25 cellular contexts compared by ENCODE assay signal in genomic region chr1:223515915-223516314, GRCh38.
A peak's percentile ranks its signal among the peaks of the same experiment; 100 is the strongest.
DNase-seq lines count a peak whose midpoint lies in the region; ATAC-seq, FAIRE-seq and TF ChIP-seq lines count a peak whose summit lies in the region.
"Had no signal": no experiment of that assay in that cellular context is flagged by ENCODE, and none has a peak within 500 bp of the region (broad histone marks: within the 10 kb centered on the region; RNA-seq: fewer than 3 reads in every experiment).

No MANE protein-coding gene starts in this region.

- H3K9me3 ChIP-seq in GM12878 (replicated peaks; ENCODE audit: control insufficient read depth, insufficient read depth, low read length) = no peaks in the 10 kb centered on the region; the same call in 2 of the 3 replicates
- no peaks in the 10 kb centered on the region for H3K9me3 ChIP-seq in upper lobe of left lung
- H3K9me3 ChIP-seq: prostate gland, uterus had no signal

- H3K9ac ChIP-seq in GM12878 (ENCODE audit: control insufficient read depth, insufficient read depth, low read length) = no peak overlapping the region

- peak overlapping the region; percentile 48 for H3K4me3 Mint-ChIP-seq in T-helper 1 cell treated with Interleukin-12 subunit alpha and Interleukin-12 subunit beta and Interleukin-4 antibody, amounts not matched to agents 30 μg/mL and 1 μg/mL, for 36 hours
- H3K4me3 Mint-ChIP-seq: B cell, neural crest cell had no signal

- peaks cover 12% of the 10 kb centered on the region for H3K9me3 Mint-ChIP-seq in T-helper 1 cell treated with Interleukin-12 subunit alpha and Interleukin-12 subunit beta and Interleukin-4 antibody, amounts not matched to agents 30 μg/mL and 1 μg/mL, for 36 hours

- no peak overlapping the region for H3K4me2 ChIP-seq in GM12878 (ENCODE audit: control insufficient read depth, insufficient read depth)
- H3K4me2 ChIP-seq: smooth muscle cell had no signal

- FAIRE-seq in GM12878 (lab: Jason Lieb, UNC) = no peak
- FAIRE-seq: A204.1, bronchial epithelial cell, endothelial cell of umbilical vein had no signal

- H3K36me3 Mint-ChIP-seq in T-helper 1 cell treated with Interleukin-12 subunit alpha and Interleukin-12 subunit beta and Interleukin-4 antibody, amounts not matched to agents 30 μg/mL and 1 μg/mL, for 36 hours (ENCODE audit: low read depth) = no peaks in the 10 kb centered on the region

- no peak for TF ChIP-seq EP300 in GM12878 (IDR thresholded peaks at IDR 0.05; ENCODE audit: borderline replicate concordance in 1 of 2, control insufficient read depth in 1 of 2, low read depth in 2 of 2, low read length in 2 of 2)
- no peak for TF ChIP-seq EP300 in upper lobe of left lung (IDR thresholded peaks at IDR 0.05)

- TF ChIP-seq POLR2A in GM12878 (IDR thresholded peaks at IDR 0.05; ENCODE audit: low read depth, low read length) (no peak), upper lobe of left lung (IDR thresholded peaks at IDR 0.05) (no peak)

- BruUV-seq in GM12878 (replicated peaks; lab: Mats Ljungman, UMichigan) = no TSS peak

- SMC1A ChIA-PET in GM12878 (lab: Charles Lee; ENCODE audit: uncharacterized antibody, unreplicated experiment) = interaction anchor here (1.1 to 1.6 kb wide), 2 partner anchors 29 to 36 kb away, joined by 3 read pairs; no protein-coding TSS in a partner anchor

- peak; percentile 75 for ATAC-seq in GM12878
- peak; percentile 17 to 19 for ATAC-seq in upper lobe of left lung (ENCODE audit: low FRiP score in 2 of 2)
- ATAC-seq: heart right ventricle, Panc1 had no signal

- POLR2A ChIA-PET in GM12878 (lab: Charles Lee) = no interaction called here

- CTCF ChIA-PET in GM12878 (lab: Yijun Ruan, JAX) = interaction anchor here (1.2 to 1.6 kb wide), 3 partner anchors 16 to 271 kb away, joined by 3 read pairs; no protein-coding TSS in a partner anchor

- peak overlapping the region; percentile 67 for H3K27ac Mint-ChIP-seq in T-helper 1 cell treated with Interleukin-12 subunit alpha and Interleukin-12 subunit beta and Interleukin-4 antibody, amounts not matched to agents 30 μg/mL and 1 μg/mL, for 36 hours
- H3K27ac Mint-ChIP-seq: B cell had no signal

- in situ Hi-C loops in GM12878 (cut with MboI) = no loop called here

- no peak overlapping the region for H2AFZ ChIP-seq in GM12878 (ENCODE audit: control insufficient read depth, low read depth, low read length)

- whole genome bisulfite sequencing in GM12878 (ENCODE audit: insufficient coverage, insufficient replicate concordance, low lambda C conversion rate, missing lambda C conversion rate) = 25% methylated on average over 7 of the region's 7 CpGs
- WGBS in upper lobe of left lung, 2 donors = 71 to 74% methylated on average over 2 to 7 of the region's 7 CpGs

- no peak for TF ChIP-seq RAD21 in GM12878 (IDR thresholded peaks at IDR 0.05; ENCODE audit: insufficient read depth, low read depth, low read length)

- peaks cover 3% of the 10 kb centered on the region for H3K27me3 Mint-ChIP-seq in T-helper 1 cell treated with Interleukin-12 subunit alpha and Interleukin-12 subunit beta and Interleukin-4 antibody, amounts not matched to agents 30 μg/mL and 1 μg/mL, for 36 hours (ENCODE audit: low read depth)

- H3K36me3 ChIP-seq in GM12878 (ENCODE audit: control insufficient read depth in 2 of 2, insufficient read depth in 2 of 2, low read length in 1 of 2) (no peaks in the 10 kb centered on the region), upper lobe of left lung (no peaks in the 10 kb centered on the region)
- H3K36me3 ChIP-seq: heart right ventricle, left ventricle myocardium inferior, prostate gland, uterus had no signal

- DNase-seq in T-helper 1 cell (no peak), GM12878 (ENCODE audit: low read depth, low spot score) (no peak), upper lobe of left lung (peak in 1 of 2 donors; percentile 58), HUDEP-2 (lab: John Stamatoyannopoulos, UW; ENCODE audit: unreplicated experiment in 76 of 76) (no peak), SKM-1 treated with dmso at 0.1 percent for 144 hours (lab: John Stamatoyannopoulos, UW; ENCODE audit: unreplicated experiment) (no peak)
- peak; percentile 10 for DNase-seq in stimulated activated CD4-positive, alpha-beta T cell treated with anti-CD3 and anti-CD28 coated beads, Interleukin-1b, Interleukin-23, amount 100 ng/mL, for 48 hours
- DNase-seq in stimulated activated CD4-positive, alpha-beta T cell treated with anti-CD3 and anti-CD28 coated beads, Interleukin-4, amount 100 ng/mL, for 24 hours = no peak
- DNase-seq: HCEC 1CT; heart right ventricle; Karpas-422; left ventricle myocardium inferior; midbrain; NCI-H1930; NCI-H446 treated with DMSO at 0.1 percent for 48 hours; NK-92 treated with Interleukin-12 subunit alpha and Interleukin-12 subunit beta, amount 100 ng/mL, for 24 hours; uterus had no signal

- H3K4me3 ChIP-seq in GM12878 (no peak overlapping the region), upper lobe of left lung (no peak overlapping the region)
- H3K4me3 ChIP-seq: heart right ventricle, left ventricle myocardium inferior, prostate gland, smooth muscle cell, uterus had no signal

- H3K79me2 ChIP-seq in GM12878 (ENCODE audit: control insufficient read depth, insufficient read depth, low read length) = no peaks in the 10 kb centered on the region

- no peak for TF ChIP-seq CTCF in GM12878 (IDR thresholded peaks at IDR 0.05 in 2 of 3, conservative IDR thresholded peaks at IDR 0.05 in 1 of 3; ENCODE audit: control insufficient read depth in 2 of 3, extremely low read depth in 1 of 3, insufficient read depth in 1 of 3, low read depth in 3 of 3, low read length in 3 of 3)
- no peak for TF ChIP-seq CTCF in upper lobe of left lung (IDR thresholded peaks at IDR 0.05)

- H3K27me3 ChIP-seq in GM12878 (replicated peaks in 1 of 2; ENCODE audit: control insufficient read depth in 2 of 2, insufficient read depth in 2 of 2, low read length in 1 of 2) (no peaks in the 10 kb centered on the region), upper lobe of left lung (no peaks in the 10 kb centered on the region)
- H3K27me3 ChIP-seq: uterus had no signal

- H3K27ac ChIP-seq in GM12878 (ENCODE audit: control insufficient read depth, insufficient read depth) (no peak overlapping the region), upper lobe of left lung (no peak overlapping the region)
- H3K27ac ChIP-seq: left ventricle myocardium inferior, prostate gland, uterus had no signal

- peaks cover 20% of the 10 kb centered on the region for H3K4me1 Mint-ChIP-seq in T-helper 1 cell treated with Interleukin-12 subunit alpha and Interleukin-12 subunit beta and Interleukin-4 antibody, amounts not matched to agents 30 μg/mL and 1 μg/mL, for 36 hours (ENCODE audit: low read depth)
- H3K4me1 Mint-ChIP-seq: B cell, neural crest cell had no signal

- no peaks in the 10 kb centered on the region for H4K20me1 ChIP-seq in GM12878 (ENCODE audit: control insufficient read depth, insufficient read depth)

- intact Hi-C loops in GM12878 (cut with micrococcal nuclease; ENCODE audit: unreplicated experiment) = no loop called here

- H3K4me1 ChIP-seq in GM12878 (ENCODE audit: control insufficient read depth, insufficient read depth, low read length) = no peaks in the 10 kb centered on the region; the same call in 1 of the 2 replicates
- peaks cover 0 to 3% (median 0%) of the 10 kb centered on the region in 4 donors for H3K4me1 ChIP-seq in upper lobe of left lung
- H3K4me1 ChIP-seq: heart right ventricle, left ventricle myocardium inferior, prostate gland, uterus had no signal

- RAD21 ChIA-PET in GM12878 (lab: Charles Lee; ENCODE audit: unreplicated experiment) = no interaction called here

TF ChIP-seq in GM12878, 131 proteins besides CTCF, POLR2A, EP300 and RAD21:
- TF ChIP-seq LARP7 (IDR thresholded peaks at IDR 0.05) = 0 out of 2 replicates have a peak, but pooled peaks have one; percentile 23
- no peak for TF ChIP-seq PKNOX1 (IDR thresholded peaks at IDR 0.05)
- TF ChIP-seq CEBPB (IDR thresholded peaks at IDR 0.05; ENCODE audit: borderline replicate concordance in 1 of 2, low read depth in 2 of 2, low read length in 2 of 2) = no peak
- no peak for TF ChIP-seq EZH2 (IDR thresholded peaks at IDR 0.05; ENCODE audit: borderline replicate concordance, control insufficient read depth, low read depth, low read length)
